8 cellular contexts compared by ENCODE assay signal in genomic region chr4:128461300-128462103, GRCh38.
A peak's percentile ranks its signal among the peaks of the same experiment; 100 is the strongest.
DNase-seq lines count a peak whose midpoint lies in the region; ATAC-seq, FAIRE-seq and TF ChIP-seq lines count a peak whose summit lies in the region.

No MANE protein-coding gene starts in this region.

- DNase-seq in HT1080 (ENCODE audit: low read depth) (peak; percentile 79), cardiac fibroblast (ENCODE audit: low read depth in 2 of 2) (peak; percentile 76 to 89), pancreas (peak in 1 of 6 donors; percentile 15), NCI-H187 treated with DMSO at 0.1 percent for 48 hours (lab: John Stamatoyannopoulos, UW) (no peak), foreskin melanocyte (no peak), OCI-M2 (lab: John Stamatoyannopoulos, UW; ENCODE audit: unreplicated experiment) (no peak)

- no peaks in the 10 kb centered on the region for H3K36me3 ChIP-seq in pancreas

- H3K9me3 ChIP-seq in pancreas, result no peaks in the 10 kb centered on the region

- H3K4me1 ChIP-seq in pancreas, result no peaks in the 10 kb centered on the region

- TF ChIP-seq CTCF in cardiac fibroblast (IDR thresholded peaks at IDR 0.05; ENCODE audit: low read depth, low read length) (no peak), pancreas (IDR thresholded peaks at IDR 0.05) (no peak)

- intact Hi-C loops in pancreas (cut with DNase I), result no loop called here

- 50 to 64% methylated on average over 5 of the region's 5 CpGs for WGBS in pancreas, 2 donors

- H3K27ac ChIP-seq in pancreas, result no peak overlapping the region

- no peaks in the 10 kb centered on the region for H3K27me3 ChIP-seq in pancreas

- ATAC-seq in GM18870 (IDR thresholded peaks at IDR 0.05; ENCODE audit: unreplicated experiment) (peak; percentile 70), pancreas (peak; percentile 69 to 76 (median 71)), GM21825 (IDR thresholded peaks at IDR 0.05; ENCODE audit: unreplicated experiment) (no peak)

- H3K4me3 ChIP-seq in cardiac fibroblast (replicated peaks in 1 of 2; ENCODE audit: low read depth in 2 of 2, low read length in 2 of 2), result no peak overlapping the region
- no peak overlapping the region for H3K4me3 ChIP-seq in pancreas

- no peak for FAIRE-seq in pancreas (lab: Jason Lieb, UNC)

Comparison
In these comparisons a context has a peak if more than half of its experiments do, and no peak if none do; other contexts are left out.
1. DNase-seq: peak in HT1080 (single experiment) and cardiac fibroblast (2 of 2); none in NCI-H187 treated with DMSO at 0.1 percent for 48 hours (single experiment), foreskin melanocyte (single experiment) and OCI-M2 (single experiment).